15 cellular contexts compared by ENCODE assay signal in genomic region chr11:111221936-111222335, GRCh38. TPM values are rescaled to one million over a fixed set of nuclear protein-coding genes. Genes with fewer than 3 reads are reported as not detected.
"Had no signal": no experiment of that assay in that cellular context is flagged by ENCODE, and none has a peak within 500 bp of the region (broad histone marks: within the 10 kb centered on the region; RNA-seq: fewer than 3 reads in every experiment).

No MANE protein-coding gene starts in this region.

RNA-seq across cellular contexts. Expression of gene POU2AF2, which starts 23.6 kb away (rescaled TPM):
- total RNA-seq: activated CD4-positive, alpha-beta memory T cell treated with anti-CD3 and anti-CD28 coated beads for 36 hours; activated CD8-positive, alpha-beta memory T cell treated with anti-CD3 and anti-CD28 coated beads for 36 hours; activated CD8-positive, alpha-beta T cell treated with anti-CD3 and anti-CD28 coated beads for 36 hours; activated naive CD4-positive, alpha-beta T cell treated with anti-CD3 and anti-CD28 coated beads for 36 hours; activated naive CD4-positive, alpha-beta T cell treated with anti-CD3 and anti-CD28 coated beads, Interleukin-2, amount 50 U/mL, for 72 hours; activated naive CD8-positive, alpha-beta T cell treated with anti-CD3 and anti-CD28 coated beads for 36 hours; activated T-cell treated with anti-CD3 and anti-CD28 coated beads, Interleukin-2, amount 50 U/mL, for 4 hours; activated T-cell treated with anti-CD3 and anti-CD28 coated beads, Interleukin-2, amount 50 U/mL, for 72 hours; activated T-helper 1 cell treated with anti-CD3 and anti-CD28 coated beads, Interleukin-12 subunit alpha, Interleukin-12 subunit beta, Interleukin-2, Interleukin-4 antibody, amounts not matched to agents 30 ng/mL and 10 ng/mL and 1 ng/mL, durations not matched to agents 14 hours and 24 hours and 36 hours; adrenal gland; aorta; astrocyte; body of pancreas; cardiac septum; cerebellum had no signal
- polyA plus RNA-seq: aorta had no signal
